ENCODE assay signal across 22 cellular contexts in the genomic region with DNA sequence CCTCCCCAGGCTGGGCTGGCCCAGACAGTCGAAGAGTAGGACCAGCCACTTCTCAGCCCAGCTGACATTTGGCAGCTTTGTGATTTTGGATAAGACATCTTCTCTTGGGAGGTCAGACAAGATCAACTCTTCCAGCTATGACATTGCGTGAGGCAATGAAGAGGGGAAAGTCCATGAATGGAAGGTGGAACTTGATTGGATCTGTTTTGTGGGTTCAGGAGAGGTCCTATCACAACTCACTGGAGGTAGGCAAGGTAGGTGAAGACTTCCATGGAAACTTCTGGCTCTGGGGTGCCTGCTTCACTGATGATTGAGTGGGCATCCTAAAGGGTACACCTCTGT. TPM values are rescaled to one million over a fixed set of nuclear protein-coding genes. Genes with fewer than 3 reads are reported as not detected.
A peak's percentile ranks its signal among the peaks of the same experiment; 100 is the strongest.
DNase-seq lines count a peak whose midpoint lies in the region; ATAC-seq and TF ChIP-seq lines count a peak whose summit lies in the region.
"Had no signal": no experiment of that assay in that cellular context is flagged by ENCODE, and none has a peak within 500 bp of the region (broad histone marks: within the 10 kb centered on the region; RNA-seq: fewer than 3 reads in every experiment).

No MANE protein-coding gene starts in this region.

- peaks cover 41% of the 10 kb centered on the region for H3K4me1 ChIP-seq in cardiac muscle cell (ENCODE audit: low read depth)
- H3K4me1 ChIP-seq in right atrium auricular region = peaks cover 0 to 14% of the 10 kb centered on the region in 2 donors
- H3K4me1 ChIP-seq in SJSA1 (replicated peaks) = peaks cover 41% of the 10 kb centered on the region
- peaks cover 3% of the 10 kb centered on the region for H3K4me1 ChIP-seq in smooth muscle cell (ENCODE audit: low read depth)
- H3K4me1 ChIP-seq: adrenal gland, stomach, tibial artery had no signal

- WGBS in smooth muscle cell (ENCODE audit: low lambda C conversion rate) = 63% methylated on average over 2 of the region's 2 CpGs

- TF ChIP-seq CTCF in cardiac muscle cell (IDR thresholded peaks at IDR 0.05; ENCODE audit: low read depth, low read length) = no peak
- no peak for TF ChIP-seq CTCF in right atrium auricular region (IDR thresholded peaks at IDR 0.05)
- no peak for TF ChIP-seq CTCF in smooth muscle cell (IDR thresholded peaks at IDR 0.05; ENCODE audit: borderline replicate concordance, insufficient read depth, poor library complexity, severe bottlenecking)

- intact Hi-C loops in left colon (cut with DNase I, micrococcal nuclease) = no loop called here

- peak overlapping the region; percentile 97 for H3K27ac ChIP-seq in cardiac muscle cell
- H3K27ac ChIP-seq in right atrium auricular region = peak overlapping the region in 1 of 2 donors; percentile 77
- peak overlapping the region; percentile 39 for H3K27ac ChIP-seq in SJSA1
- H3K27ac ChIP-seq in smooth muscle cell (ENCODE audit: low read depth) = peak overlapping the region; percentile 75
- H3K27ac ChIP-seq: adrenal gland, stomach, tibial artery had no signal

- H3K4me3 ChIP-seq in cardiac muscle cell (no peak overlapping the region), right atrium auricular region (no peak overlapping the region), SJSA1 (no peak overlapping the region), smooth muscle cell (no peak overlapping the region)
- H3K4me3 ChIP-seq: adrenal gland, stomach, tibial artery had no signal

- H3K9me3 ChIP-seq in cardiac muscle cell (ENCODE audit: low read depth) (no peaks in the 10 kb centered on the region), right atrium auricular region (no peaks in the 10 kb centered on the region), SJSA1 (replicated peaks) (0 out of 2 replicates have a peak, but pooled peaks cover 3% of the 10 kb centered on the region), smooth muscle cell (replicated peaks; ENCODE audit: low read depth) (no peaks in the 10 kb centered on the region)
- H3K9me3 ChIP-seq: adrenal gland, stomach, tibial artery had no signal

- H3K27me3 ChIP-seq in cardiac muscle cell = no peaks in the 10 kb centered on the region
- H3K27me3 ChIP-seq in right atrium auricular region = no peaks in the 10 kb centered on the region
- no peaks in the 10 kb centered on the region for H3K27me3 ChIP-seq in SJSA1 (replicated peaks)
- no peaks in the 10 kb centered on the region for H3K27me3 ChIP-seq in smooth muscle cell (ENCODE audit: low read depth)
- H3K27me3 ChIP-seq: adrenal gland, stomach, tibial artery had no signal

- no peak overlapping the region for H3K4me2 ChIP-seq in smooth muscle cell

- no peak overlapping the region for H2AFZ ChIP-seq in smooth muscle cell (ENCODE audit: low read depth)

- H3K79me2 ChIP-seq in smooth muscle cell (ENCODE audit: low read depth) = no peaks in the 10 kb centered on the region

- H3F3A ChIP-seq in smooth muscle cell (ENCODE audit: low read depth) = no peaks in the 10 kb centered on the region

- H4K20me1 ChIP-seq in smooth muscle cell (ENCODE audit: low read depth) = no peaks in the 10 kb centered on the region

- ATAC-seq in left colon (peak; percentile 26), GM19395 (IDR thresholded peaks at IDR 0.05; ENCODE audit: unreplicated experiment) (no peak), HG03175 (IDR thresholded peaks at IDR 0.05; ENCODE audit: unreplicated experiment) (no peak)

- DNase-seq in cardiac muscle cell (ENCODE audit: low read depth in 1 of 2, low spot score in 1 of 2) (no peak), right atrium auricular region (ENCODE audit: low spot score) (no peak), SJSA1 (ENCODE audit: low read depth in 1 of 2, low spot score in 2 of 2) (no peak), left colon (no peak), smooth muscle cell (lab: John Stamatoyannopoulos, UW; ENCODE audit: unreplicated experiment) (no peak), LoVo (ENCODE audit: low spot score) (no peak)
- DNase-seq: activated CD4-positive, alpha-beta T cell treated with anti-CD3 and anti-CD28 coated beads for 48 hours; activated CD8-positive, alpha-beta memory T cell treated with anti-CD3 and anti-CD28 coated beads, Interleukin-2, amount 10 ng/mL, durations not matched to agents 7 days and 5 days; activated naive CD4-positive, alpha-beta T cell; adrenal gland; CD8-positive, alpha-beta memory T cell; effector CD4-positive, alpha-beta T cell; H7; MM.1S; NCI-H1417 treated with DMSO at 0.1 percent for 48 hours; NCI-H2107; NCI-H446; NCI-H774; stomach; tibial artery had no signal

- peak overlapping the region; percentile 17 for H3K9ac ChIP-seq in smooth muscle cell (ENCODE audit: low read depth)

- H3K36me3 ChIP-seq in cardiac muscle cell (no peaks in the 10 kb centered on the region), right atrium auricular region (no peaks in the 10 kb centered on the region), SJSA1 (no peaks in the 10 kb centered on the region), smooth muscle cell (ENCODE audit: low read depth) (no peaks in the 10 kb centered on the region)
- H3K36me3 ChIP-seq: adrenal gland, stomach, tibial artery had no signal

RNA-seq across cellular contexts. Expression of a gene that starts 7.5 kb away (rescaled TPM):
- 0.99 and 2.1 TPM in 2 replicates for total RNA-seq in cardiac muscle cell
- 1.3 and 6.1 TPM in 2 replicates for polyA plus RNA-seq in cardiac muscle cell
- total RNA-seq in right atrium auricular region = 1 to 10 TPM; 6.3 to 7.7 TPM
- 24.8 and 26.8 TPM in 2 replicates for total RNA-seq in SJSA1 (2014; rRNA removed; shearing (Covaris generic))
- total RNA-seq in left colon = 10 to 100 TPM; 36.4 to 41.5 TPM
- 7.9 and 8.4 TPM in 2 replicates for total RNA-seq in smooth muscle cell
- 2.2 and 3.4 TPM in 2 replicates for polyA plus RNA-seq in smooth muscle cell

RNA-seq across cellular contexts. Expression of a gene that starts 9.1 kb away (rescaled TPM):
- total RNA-seq in cardiac muscle cell (131 and 178 TPM in 2 replicates), right atrium auricular region (100 to 1,000 TPM; 764 to 782 TPM), left colon (100 to 1,000 TPM in 1 of 2 donors, 10 to 100 TPM in 1; 92.7 to 138 TPM), smooth muscle cell (412 and 415 TPM in 2 replicates)
- polyA plus RNA-seq in cardiac muscle cell (157 and 225 TPM in 2 replicates), smooth muscle cell (354 and 360 TPM in 2 replicates)
- 99.8 and 118 TPM in 2 replicates for total RNA-seq in SJSA1 (2014; rRNA removed; shearing (Covaris generic))
